Comparison of ENCODE assay signal across 8 cellular contexts in genomic region chr11:108120936-108121273, GRCh38. TPM values are rescaled to one million over a fixed set of nuclear protein-coding genes. Genes with fewer than 3 reads are reported as not detected.
DNase-seq lines count a peak whose midpoint lies in the region; ATAC-seq, FAIRE-seq and TF ChIP-seq lines count a peak whose summit lies in the region.
"Not testable (repeated sequence)": the region's sequence is repeated elsewhere in the genome, so short reads cannot be mapped to it uniquely, and the experiment has no call there.

No MANE protein-coding gene starts in this region.

- POLR2A ChIA-PET in A673 (lab: Charles Lee; ENCODE audit: low non-redundant PET); activated CD4-positive, alpha-beta memory T cell treated with anti-CD3 and anti-CD28 coated beads for 36 hours (lab: Charles Lee): not testable (repeated sequence)

- H3K4me3 ChIP-seq in A673 (ENCODE audit: low read depth, low read length, poor library complexity, severe bottlenecking) (peak overlapping the region; percentile 71), bronchial epithelial cell (ENCODE audit: low read depth, low read length) (peak overlapping the region; percentile 64), heart left ventricle (peak overlapping the region; percentile 38 to 85 (median 74)), muscle layer of duodenum (ENCODE audit: low read depth in 1 of 2, low read length in 2 of 2) (peak overlapping the region; percentile 63 to 71), spleen (peak overlapping the region; percentile 72 to 91 (median 84))
- not testable (repeated sequence) for H3K4me3 ChIP-seq in KMS-11 (IDR thresholded peaks at IDR 0.05; ENCODE audit: insufficient read depth, low read depth, low read length)

- DNase-seq in A673 (ENCODE audit: low spot score); activated CD4-positive, alpha-beta memory T cell treated with anti-CD3 and anti-CD28 coated beads for 36 hours; bronchial epithelial cell (ENCODE audit: low read depth); heart left ventricle; spleen: not testable (repeated sequence)

- not testable (repeated sequence) for H3K36me3 Mint-ChIP-seq in activated CD4-positive, alpha-beta memory T cell treated with anti-CD3 and anti-CD28 coated beads for 36 hours

- not testable (repeated sequence) for H3K4me1 ChIP-seq in A673 (ENCODE audit: insufficient read depth, low read length, poor library complexity, severe bottlenecking)
- H3K4me1 ChIP-seq in KMS-11 (ENCODE audit: low read depth, poor library complexity, severe bottlenecking), result peaks cover 23% of the 10 kb centered on the region
- H3K4me1 ChIP-seq in heart left ventricle, result peaks cover 0 to 55% (median 31%) of the 10 kb centered on the region in 12 donors
- peaks cover 5 to 15% of the 10 kb centered on the region in 2 donors for H3K4me1 ChIP-seq in muscle layer of duodenum (ENCODE audit: control insufficient read depth in 1 of 2, insufficient read depth in 2 of 2, low read length in 2 of 2)
- H3K4me1 ChIP-seq in spleen, result peaks cover 27 to 51% (median 39%) of the 10 kb centered on the region in 6 donors

- not testable (repeated sequence) for H3K9me3 ChIP-seq in A673 (ENCODE audit: low read depth, low read length, poor library complexity, severe bottlenecking); heart left ventricle; muscle layer of duodenum (ENCODE audit: control insufficient read depth in 1 of 2, low read length in 2 of 2); spleen

- H3K4me2 ChIP-seq in KMS-11, result peak overlapping the region; percentile 48; the same call in 1 of the 2 replicates

- peak overlapping the region; percentile 67 for H3K27ac Mint-ChIP-seq in activated CD4-positive, alpha-beta memory T cell treated with anti-CD3 and anti-CD28 coated beads for 36 hours

- not testable (repeated sequence) for H3K27me3 Mint-ChIP-seq in activated CD4-positive, alpha-beta memory T cell treated with anti-CD3 and anti-CD28 coated beads for 36 hours

- H3K9me3 Mint-ChIP-seq in activated CD4-positive, alpha-beta memory T cell treated with anti-CD3 and anti-CD28 coated beads for 36 hours, result not testable (repeated sequence)

- intact Hi-C loops in A673 (cut with micrococcal nuclease; ENCODE audit: unreplicated experiment); spleen (cut with DNase I; ENCODE audit: low total_unique reads): not testable (repeated sequence)
- intact Hi-C loops in activated CD4-positive, alpha-beta memory T cell treated with anti-CD3 and anti-CD28 coated beads for 36 hours (cut with micrococcal nuclease), result loop anchor here (1.0 to 5.0 kb wide), 9 partner anchors 15 to 543 kb away; partner anchors contain the start of genes C11orf65, CUL5, EXPH5 and NPAT
- intact Hi-C loops in heart left ventricle (cut with DNase I), result loop anchor here in 6 of 10 donors (1.0 to 10.0 kb wide), 5 partner anchors 51 to 534 kb away; partner anchors contain the start of genes NPAT (in 3 of the 6) and ATM (in 2 of the 6)

- H3K27me3 ChIP-seq in A673 (replicated peaks; ENCODE audit: insufficient read depth, low read depth, low read length, poor library complexity); KMS-11 (ENCODE audit: insufficient read depth, low read depth); bronchial epithelial cell (ENCODE audit: control insufficient read depth, insufficient read depth, low read length); heart left ventricle; muscle layer of duodenum (ENCODE audit: low read depth, low read length); spleen (replicated peaks in 1 of 7): not testable (repeated sequence)

- not testable (repeated sequence) for BruUV-seq in A673 (replicated peaks; lab: Mats Ljungman, UMichigan)

- FAIRE-seq in bronchial epithelial cell (lab: Jason Lieb, UNC), result not testable (repeated sequence)

- peak overlapping the region; percentile 87 for H3K4me3 Mint-ChIP-seq in activated CD4-positive, alpha-beta memory T cell treated with anti-CD3 and anti-CD28 coated beads for 36 hours

- not testable (repeated sequence) for TF ChIP-seq CTCF in A673 (conservative IDR thresholded peaks at IDR 0.05; ENCODE audit: low read depth, low read length); KMS-11 (conservative IDR thresholded peaks at IDR 0.05; ENCODE audit: low read depth, low read length); bronchial epithelial cell (IDR thresholded peaks at IDR 0.05; ENCODE audit: insufficient read depth, low read length, severe bottlenecking); heart left ventricle (IDR thresholded peaks at IDR 0.05); spleen (IDR thresholded peaks at IDR 0.05 in 8 of 11, conservative IDR thresholded peaks at IDR 0.05 in 3 of 11)

- not testable (repeated sequence) for H4K20me1 ChIP-seq in KMS-11 (ENCODE audit: insufficient read depth)

- 47 to 62% (median 53%) methylated on average over 7 of the region's 7 CpGs for WGBS in heart left ventricle, 4 donors
- WGBS in spleen, 5 donors, result 61 to 68% (median 64%) methylated on average over 7 of the region's 7 CpGs

- not testable (repeated sequence) for H3K79me2 ChIP-seq in KMS-11 (ENCODE audit: insufficient read depth, low read depth)

- H2AFZ ChIP-seq in KMS-11 (ENCODE audit: low read depth), result peak overlapping the region; percentile 83

- CTCF ChIA-PET in A673 (lab: Charles Lee); activated CD4-positive, alpha-beta memory T cell treated with anti-CD3 and anti-CD28 coated beads for 36 hours (lab: Charles Lee): not testable (repeated sequence)

- H3K9ac ChIP-seq in KMS-11, result peak overlapping the region; percentile 82; the same call in 1 of the 2 replicates

- peaks cover 38% of the 10 kb centered on the region for H3K4me1 Mint-ChIP-seq in activated CD4-positive, alpha-beta memory T cell treated with anti-CD3 and anti-CD28 coated beads for 36 hours (ENCODE audit: low read depth)

- not testable (repeated sequence) for TF ChIP-seq POLR2A in heart left ventricle (IDR thresholded peaks at IDR 0.05); spleen (IDR thresholded peaks at IDR 0.05)

- ATAC-seq in GM19455 (IDR thresholded peaks at IDR 0.05; ENCODE audit: unreplicated experiment), result peak; percentile 11
- ATAC-seq in heart left ventricle, result not testable (repeated sequence)

- not testable (repeated sequence) for H3K36me3 ChIP-seq in A673 (ENCODE audit: insufficient read depth, low read length, poor library complexity, severe bottlenecking); KMS-11 (ENCODE audit: insufficient read depth); bronchial epithelial cell (ENCODE audit: control insufficient read depth, insufficient read depth, low read length); heart left ventricle; muscle layer of duodenum (ENCODE audit: control insufficient read depth in 1 of 2, insufficient read depth in 2 of 2, low read length in 2 of 2); spleen

- peak overlapping the region; percentile 75 for H3K27ac ChIP-seq in A673 (ENCODE audit: low read depth, low read length, poor library complexity, severe bottlenecking)
- H3K27ac ChIP-seq in KMS-11, result not testable (repeated sequence)
- peak overlapping the region; percentile 90 to 97 (median 94) for H3K27ac ChIP-seq in heart left ventricle
- peak overlapping the region; percentile 55 for H3K27ac ChIP-seq in muscle layer of duodenum (ENCODE audit: low read length)
- H3K27ac ChIP-seq in spleen, result peak overlapping the region in 7 of 8 donors; percentile 82 to 92 (median 89)

RNA-seq across cellular contexts. Expression of gene ACAT1, which starts 0.5 kb away (rescaled TPM):
- total RNA-seq in A673 (2021) (108 and 118 TPM in 2 replicates), bronchial epithelial cell (27.0 and 42.1 TPM in 2 replicates), heart left ventricle (1,000 to 10,000 TPM in 1 of 9 donors, 100 to 1,000 TPM in 8; 206 to 1,337 (median 394) TPM), spleen (100 to 1,000 TPM in 1 of 7 donors, 10 to 100 TPM in 6; 33.8 to 106 (median 61.6) TPM)
- total RNA-seq in activated CD4-positive, alpha-beta memory T cell treated with anti-CD3 and anti-CD28 coated beads for 36 hours, result 10 to 100 TPM; 58.3 to 64.9 TPM
- polyA plus RNA-seq in heart left ventricle (100 to 1,000 TPM; 166 to 360 TPM), spleen (10 to 100 TPM; 38.1 to 56.1 (median 53.8) TPM)
